5 cellular contexts compared by ENCODE assay signal in genomic region chr11:89785726-89786125, GRCh38. TPM values are rescaled to one million over a fixed set of nuclear protein-coding genes. Genes with fewer than 3 reads are reported as not detected.
"Had no signal": no experiment of that assay in that cellular context is flagged by ENCODE, and none has a peak within 500 bp of the region (broad histone marks: within the 10 kb centered on the region; RNA-seq: fewer than 3 reads in every experiment).

No MANE protein-coding gene starts in this region.

RNA-seq across cellular contexts. Expression of gene TRIM49, which starts 22.6 kb away (rescaled TPM):
- total RNA-seq: HepG2, HT-29, HT1080, IMR-90 had no signal
- polyA plus RNA-seq: HepG2, IgD-negative memory B cell, IMR-90 had no signal
